Comparison of ENCODE assay signal across 35 cellular contexts in genomic region chrX:118367338-118367737, GRCh38.
"Had no signal": no experiment of that assay in that cellular context is flagged by ENCODE, and none has a peak within 500 bp of the region (broad histone marks: within the 10 kb centered on the region; RNA-seq: fewer than 3 reads in every experiment).

No MANE protein-coding gene starts in this region.

- H3K27ac Mint-ChIP-seq: activated B cell treated with CpG ODN at 0.5 μM for 24 hours; activated CD4-positive, alpha-beta memory T cell treated with anti-CD3 and anti-CD28 coated beads for 36 hours; activated CD4-positive, alpha-beta T cell treated with anti-CD3 and anti-CD28 coated beads, Interleukin-2, amount 10 ng/mL, durations not matched to agents 24 days and 14 days; activated CD8-positive, alpha-beta memory T cell treated with anti-CD3 and anti-CD28 coated beads, Interleukin-2, amount 10 ng/mL, durations not matched to agents 7 days and 5 days; activated CD8-positive, alpha-beta T cell treated with anti-CD3 and anti-CD28 coated beads for 36 hours; activated naive CD4-positive, alpha-beta T cell treated with anti-CD3 and anti-CD28 coated beads, Interleukin-2, amount 10 ng/mL, durations not matched to agents 7 days and 5 days; activated naive CD4-positive, alpha-beta T cell treated with anti-CD3 and anti-CD28 coated beads, Interleukin-2, amount 50 U/mL, for 24 hours; activated naive CD8-positive, alpha-beta T cell; activated naive CD8-positive, alpha-beta T cell treated with anti-CD3 and anti-CD28 coated beads, Interleukin-2, amount 10 ng/mL, durations not matched to agents 7 days and 5 days; activated naive CD8-positive, alpha-beta T cell treated with anti-CD3 and anti-CD28 coated beads, Interleukin-2, amount 50 U/mL, for 24 hours; activated T-cell treated with anti-CD3 and anti-CD28 coated beads, Interleukin-2, amount 50 U/mL, for 24 hours; activated T-helper 2 cell treated with anti-CD3 and anti-CD28 coated beads, Interferon-gamma antibody, Interleukin-2, Interleukin-4, amounts not matched to agents 10 μg/mL and 5 μg/mL and 100 μg/mL, durations not matched to agents 14 hours and 24 hours and 36 hours; T-helper 1 cell treated with Interleukin-12 subunit alpha and Interleukin-12 subunit beta and Interleukin-4 antibody, amounts not matched to agents 30 μg/mL and 1 μg/mL, for 36 hours; T-helper 2 cell treated with Interferon-gamma antibody and Interleukin-4, amounts not matched to agents 5 μg/mL and 100 μg/mL, for 36 hours had no signal

- H3K27ac ChIP-seq: ascending aorta, body of pancreas, brain microvascular endothelial cell, breast epithelium, VCaP had no signal

- H3K9me3 ChIP-seq: ascending aorta, body of pancreas, breast epithelium had no signal

- H3K27me3 Mint-ChIP-seq: activated B cell treated with CpG ODN at 0.5 μM for 24 hours; activated CD4-positive, alpha-beta memory T cell treated with anti-CD3 and anti-CD28 coated beads for 36 hours; activated CD4-positive, alpha-beta T cell treated with anti-CD3 and anti-CD28 coated beads, Interleukin-2, amount 10 ng/mL, durations not matched to agents 24 days and 14 days; activated CD8-positive, alpha-beta memory T cell treated with anti-CD3 and anti-CD28 coated beads, Interleukin-2, amount 10 ng/mL, durations not matched to agents 7 days and 5 days; activated CD8-positive, alpha-beta T cell treated with anti-CD3 and anti-CD28 coated beads for 36 hours; activated naive CD4-positive, alpha-beta T cell treated with anti-CD3 and anti-CD28 coated beads, Interleukin-2, amount 10 ng/mL, durations not matched to agents 7 days and 5 days; activated naive CD4-positive, alpha-beta T cell treated with anti-CD3 and anti-CD28 coated beads, Interleukin-2, amount 50 U/mL, for 24 hours; activated naive CD8-positive, alpha-beta T cell; activated naive CD8-positive, alpha-beta T cell treated with anti-CD3 and anti-CD28 coated beads, Interleukin-2, amount 10 ng/mL, durations not matched to agents 7 days and 5 days; activated naive CD8-positive, alpha-beta T cell treated with anti-CD3 and anti-CD28 coated beads, Interleukin-2, amount 50 U/mL, for 24 hours; activated T-cell treated with anti-CD3 and anti-CD28 coated beads, Interleukin-2, amount 50 U/mL, for 24 hours had no signal

- DNase-seq: activated B cell treated with CpG ODN at 0.5 μM for 24 hours; activated CD4-positive, alpha-beta memory T cell treated with anti-CD3 and anti-CD28 coated beads for 36 hours; activated CD4-positive, alpha-beta T cell treated with anti-CD3 and anti-CD28 coated beads for 4 hours; activated CD4-positive, alpha-beta T cell treated with anti-CD3 and anti-CD28 coated beads, Interleukin-2, amount 10 ng/mL, durations not matched to agents 24 days and 14 days; activated CD4-positive, alpha-beta T cell treated with anti-CD3 and anti-CD28 coated beads, Interleukin-2, amount 50 U/mL, for 1 hour; activated CD4-positive, alpha-beta T cell treated with anti-CD3 and anti-CD28 coated beads, Interleukin-2, amount 50 U/mL, for 4 hours; activated CD4-positive, CD25-positive, alpha-beta regulatory T cell treated with anti-CD3 and anti-CD28 coated beads, Interleukin-2, amount 50 U/mL, for 72 hours; activated CD8-positive, alpha-beta memory T cell treated with anti-CD3 and anti-CD28 coated beads for 24 hours; activated CD8-positive, alpha-beta memory T cell treated with anti-CD3 and anti-CD28 coated beads, Interleukin-2, amount 10 ng/mL, durations not matched to agents 7 days and 5 days; activated CD8-positive, alpha-beta memory T cell treated with anti-CD3 and anti-CD28 coated beads, Interleukin-2, amount 50 U/mL, for 48 hours; activated CD8-positive, alpha-beta T cell treated with anti-CD3 and anti-CD28 coated beads for 36 hours; activated effector memory CD4-positive, alpha-beta T cell treated with Interleukin-2 at 50 U/mL for 16 hours; activated gamma-delta T cell; activated naive CD4-positive, alpha-beta T cell treated with anti-CD3 and anti-CD28 coated beads, Interleukin-2, amount 10 ng/mL, durations not matched to agents 7 days and 5 days; activated naive CD4-positive, alpha-beta T cell treated with Interleukin-2 at 50 U/mL for 16 hours; activated naive CD8-positive, alpha-beta T cell treated with anti-CD3 and anti-CD28 coated beads, Interleukin-2, amount 10 ng/mL, durations not matched to agents 7 days and 5 days; activated naive CD8-positive, alpha-beta T cell treated with anti-CD3 and anti-CD28 coated beads, Interleukin-2, amount 50 U/mL, for 24 hours; activated T-cell treated with anti-CD3 and anti-CD28 coated beads, Interleukin-2, amount 50 U/mL, for 24 hours; activated T-cell treated with anti-CD3 and anti-CD28 coated beads, Interleukin-2, amount 50 U/mL, for 48 hours; amygdala; anterior cingulate cortex; body of pancreas; brain microvascular endothelial cell; central memory CD4-positive, alpha-beta T cell; T-helper 2 cell; T-helper 9 cell had no signal

- ATAC-seq: activated CD8-positive, alpha-beta memory T cell treated with anti-CD3 and anti-CD28 coated beads, Interleukin-2, amount 10 ng/mL, durations not matched to agents 7 days and 5 days; activated CD8-positive, alpha-beta T cell treated with anti-CD3 and anti-CD28 coated beads for 36 hours; activated naive CD8-positive, alpha-beta T cell treated with anti-CD3 and anti-CD28 coated beads, Interleukin-2, amount 50 U/mL, for 24 hours; body of pancreas had no signal

- H3K4me1 Mint-ChIP-seq: activated naive CD4-positive, alpha-beta T cell treated with anti-CD3 and anti-CD28 coated beads, Interleukin-2, amount 10 ng/mL, durations not matched to agents 7 days and 5 days had no signal

- H3K4me1 ChIP-seq: ascending aorta, body of pancreas, breast epithelium had no signal

- H3K4me3 ChIP-seq: ascending aorta, body of pancreas, breast epithelium had no signal

- H3K4me3 Mint-ChIP-seq: activated B cell treated with CpG ODN at 0.5 μM for 24 hours; activated CD4-positive, alpha-beta memory T cell treated with anti-CD3 and anti-CD28 coated beads for 36 hours; activated CD4-positive, alpha-beta T cell treated with anti-CD3 and anti-CD28 coated beads, Interleukin-2, amount 10 ng/mL, durations not matched to agents 24 days and 14 days; activated CD8-positive, alpha-beta memory T cell treated with anti-CD3 and anti-CD28 coated beads, Interleukin-2, amount 10 ng/mL, durations not matched to agents 7 days and 5 days; activated CD8-positive, alpha-beta T cell treated with anti-CD3 and anti-CD28 coated beads for 36 hours; activated naive CD4-positive, alpha-beta T cell treated with anti-CD3 and anti-CD28 coated beads, Interleukin-2, amount 10 ng/mL, durations not matched to agents 7 days and 5 days; activated naive CD4-positive, alpha-beta T cell treated with anti-CD3 and anti-CD28 coated beads, Interleukin-2, amount 50 U/mL, for 24 hours; activated naive CD8-positive, alpha-beta T cell; activated naive CD8-positive, alpha-beta T cell treated with anti-CD3 and anti-CD28 coated beads, Interleukin-2, amount 10 ng/mL, durations not matched to agents 7 days and 5 days; activated naive CD8-positive, alpha-beta T cell treated with anti-CD3 and anti-CD28 coated beads, Interleukin-2, amount 50 U/mL, for 24 hours; activated T-cell treated with anti-CD3 and anti-CD28 coated beads, Interleukin-2, amount 50 U/mL, for 24 hours; T-helper 1 cell treated with Interleukin-12 subunit alpha and Interleukin-12 subunit beta and Interleukin-4 antibody, amounts not matched to agents 30 μg/mL and 1 μg/mL, for 36 hours; T-helper 2 cell treated with Interferon-gamma antibody and Interleukin-4, amounts not matched to agents 5 μg/mL and 100 μg/mL, for 36 hours had no signal

- H3K9me3 Mint-ChIP-seq: activated B cell treated with CpG ODN at 0.5 μM for 24 hours; activated CD4-positive, alpha-beta memory T cell treated with anti-CD3 and anti-CD28 coated beads for 36 hours; activated CD4-positive, alpha-beta T cell treated with anti-CD3 and anti-CD28 coated beads, Interleukin-2, amount 10 ng/mL, durations not matched to agents 24 days and 14 days; activated CD8-positive, alpha-beta T cell treated with anti-CD3 and anti-CD28 coated beads for 36 hours; activated naive CD4-positive, alpha-beta T cell treated with anti-CD3 and anti-CD28 coated beads, Interleukin-2, amount 10 ng/mL, durations not matched to agents 7 days and 5 days; activated naive CD4-positive, alpha-beta T cell treated with anti-CD3 and anti-CD28 coated beads, Interleukin-2, amount 50 U/mL, for 24 hours; activated naive CD8-positive, alpha-beta T cell treated with anti-CD3 and anti-CD28 coated beads, Interleukin-2, amount 10 ng/mL, durations not matched to agents 7 days and 5 days; activated naive CD8-positive, alpha-beta T cell treated with anti-CD3 and anti-CD28 coated beads, Interleukin-2, amount 50 U/mL, for 24 hours; activated T-cell treated with anti-CD3 and anti-CD28 coated beads, Interleukin-2, amount 50 U/mL, for 24 hours; activated T-helper 2 cell treated with anti-CD3 and anti-CD28 coated beads, Interferon-gamma antibody, Interleukin-2, Interleukin-4, amounts not matched to agents 10 μg/mL and 5 μg/mL and 100 μg/mL, durations not matched to agents 14 hours and 24 hours and 36 hours; T-helper 1 cell treated with Interleukin-12 subunit alpha and Interleukin-12 subunit beta and Interleukin-4 antibody, amounts not matched to agents 30 μg/mL and 1 μg/mL, for 36 hours; T-helper 2 cell treated with Interferon-gamma antibody and Interleukin-4, amounts not matched to agents 5 μg/mL and 100 μg/mL, for 36 hours had no signal

- H3K27me3 ChIP-seq: ascending aorta, body of pancreas, brain microvascular endothelial cell, breast epithelium had no signal

- H3K36me3 ChIP-seq: ascending aorta, brain microvascular endothelial cell, breast epithelium had no signal

- FAIRE-seq: TTC549 had no signal
